In the genomic region with DNA sequence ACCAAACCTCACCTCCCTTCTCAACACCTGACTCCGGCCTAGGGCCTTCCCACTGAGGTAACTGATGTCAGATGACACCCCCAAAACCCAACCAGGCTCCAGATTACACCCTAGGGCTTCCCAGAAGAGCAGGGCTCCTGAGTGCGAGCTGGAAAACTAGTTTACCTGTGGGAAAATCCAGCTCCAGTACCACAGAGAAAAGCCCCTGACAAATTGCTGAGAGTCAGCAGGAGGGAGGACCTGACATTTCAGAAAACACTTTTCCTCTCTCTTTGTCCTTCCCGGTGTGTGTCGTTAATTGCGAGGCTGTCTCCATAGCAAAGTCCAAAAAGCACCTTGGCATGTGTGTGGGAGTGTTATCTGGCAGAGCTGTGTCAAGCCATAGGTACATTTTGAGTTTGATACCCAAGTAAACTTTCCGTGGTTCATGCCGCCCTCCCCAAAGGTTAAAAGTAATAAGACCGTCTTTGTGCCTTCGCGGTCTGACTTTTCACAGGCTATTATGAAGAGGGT, we compare ENCODE assay signal across 1 cellular context.
A peak's percentile ranks its signal among the peaks of the same experiment; 100 is the strongest.
TF ChIP-seq lines count a peak whose summit lies in the region.

No MANE protein-coding gene starts in this region.

TF ChIP-seq in HepG2, 621 proteins besides CTCF, POLR2A, EP300 and RAD21 (continued from another document and continues in another):
- TF ChIP-seq, protein P1, sequence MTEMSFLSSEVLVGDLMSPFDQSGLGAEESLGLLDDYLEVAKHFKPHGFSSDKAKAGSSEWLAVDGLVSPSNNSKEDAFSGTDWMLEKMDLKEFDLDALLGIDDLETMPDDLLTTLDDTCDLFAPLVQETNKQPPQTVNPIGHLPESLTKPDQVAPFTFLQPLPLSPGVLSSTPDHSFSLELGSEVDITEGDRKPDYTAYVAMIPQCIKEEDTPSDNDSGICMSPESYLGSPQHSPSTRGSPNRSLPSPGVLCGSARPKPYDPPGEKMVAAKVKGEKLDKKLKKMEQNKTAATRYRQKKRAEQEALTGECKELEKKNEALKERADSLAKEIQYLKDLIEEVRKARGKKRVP (CRISPR knock-in tag; IDR thresholded peaks at IDR 0.05), result no peak
- TF ChIP-seq, protein P2, sequence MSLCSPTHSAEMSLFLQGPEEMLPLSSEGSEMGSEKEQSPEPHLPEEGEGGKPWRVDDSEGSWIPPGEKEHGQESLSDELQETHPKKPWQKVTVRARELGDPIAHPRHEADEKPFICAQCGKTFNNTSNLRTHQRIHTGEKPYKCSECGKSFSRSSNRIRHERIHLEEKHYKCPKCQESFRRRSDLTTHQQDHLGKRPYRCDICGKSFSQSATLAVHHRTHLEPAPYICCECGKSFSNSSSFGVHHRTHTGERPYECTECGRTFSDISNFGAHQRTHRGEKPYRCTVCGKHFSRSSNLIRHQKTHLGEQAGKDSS (CRISPR knock-in tag; IDR thresholded peaks at IDR 0.05; ENCODE audit: borderline replicate concordance, low read depth), result no peak
- no peak for TF ChIP-seq FOXJ3 (CRISPR knock-in tag; IDR thresholded peaks at IDR 0.05; ENCODE audit: borderline replicate concordance)
- no peak for TF ChIP-seq BRCA1 (CRISPR knock-in tag; IDR thresholded peaks at IDR 0.05)
- no peak for TF ChIP-seq ZNF737 (CRISPR knock-in tag; IDR thresholded peaks at IDR 0.05; ENCODE audit: borderline replicate concordance)
- TF ChIP-seq ISL2 (CRISPR knock-in tag; IDR thresholded peaks at IDR 0.05), result no peak
- TF ChIP-seq ZNF570 (CRISPR knock-in tag; IDR thresholded peaks at IDR 0.05; ENCODE audit: borderline replicate concordance), result no peak
- no peak for TF ChIP-seq HOXA9 (CRISPR knock-in tag; IDR thresholded peaks at IDR 0.05; ENCODE audit: borderline replicate concordance)
- no peak for TF ChIP-seq CBX2 (IDR thresholded peaks at IDR 0.05; ENCODE audit: low read depth, low read length)
- no peak for TF ChIP-seq CBX2 (CRISPR knock-in tag; IDR thresholded peaks at IDR 0.05; ENCODE audit: low read depth)
- TF ChIP-seq ZNF12 (CRISPR knock-in tag; IDR thresholded peaks at IDR 0.05), result no peak
- TF ChIP-seq, protein P3, sequence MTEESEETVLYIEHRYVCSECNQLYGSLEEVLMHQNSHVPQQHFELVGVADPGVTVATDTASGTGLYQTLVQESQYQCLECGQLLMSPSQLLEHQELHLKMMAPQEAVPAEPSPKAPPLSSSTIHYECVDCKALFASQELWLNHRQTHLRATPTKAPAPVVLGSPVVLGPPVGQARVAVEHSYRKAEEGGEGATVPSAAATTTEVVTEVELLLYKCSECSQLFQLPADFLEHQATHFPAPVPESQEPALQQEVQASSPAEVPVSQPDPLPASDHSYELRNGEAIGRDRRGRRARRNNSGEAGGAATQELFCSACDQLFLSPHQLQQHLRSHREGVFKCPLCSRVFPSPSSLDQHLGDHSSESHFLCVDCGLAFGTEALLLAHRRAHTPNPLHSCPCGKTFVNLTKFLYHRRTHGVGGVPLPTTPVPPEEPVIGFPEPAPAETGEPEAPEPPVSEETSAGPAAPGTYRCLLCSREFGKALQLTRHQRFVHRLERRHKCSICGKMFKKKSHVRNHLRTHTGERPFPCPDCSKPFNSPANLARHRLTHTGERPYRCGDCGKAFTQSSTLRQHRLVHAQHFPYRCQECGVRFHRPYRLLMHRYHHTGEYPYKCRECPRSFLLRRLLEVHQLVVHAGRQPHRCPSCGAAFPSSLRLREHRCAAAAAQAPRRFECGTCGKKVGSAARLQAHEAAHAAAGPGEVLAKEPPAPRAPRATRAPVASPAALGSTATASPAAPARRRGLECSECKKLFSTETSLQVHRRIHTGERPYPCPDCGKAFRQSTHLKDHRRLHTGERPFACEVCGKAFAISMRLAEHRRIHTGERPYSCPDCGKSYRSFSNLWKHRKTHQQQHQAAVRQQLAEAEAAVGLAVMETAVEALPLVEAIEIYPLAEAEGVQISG (CRISPR knock-in tag; IDR thresholded peaks at IDR 0.05), result no peak
- no peak for TF ChIP-seq GTF2F1 (IDR thresholded peaks at IDR 0.05; ENCODE audit: low read length)
- no peak for TF ChIP-seq ZNF569 (CRISPR knock-in tag; IDR thresholded peaks at IDR 0.05; ENCODE audit: borderline replicate concordance)
- TF ChIP-seq, protein P4, sequence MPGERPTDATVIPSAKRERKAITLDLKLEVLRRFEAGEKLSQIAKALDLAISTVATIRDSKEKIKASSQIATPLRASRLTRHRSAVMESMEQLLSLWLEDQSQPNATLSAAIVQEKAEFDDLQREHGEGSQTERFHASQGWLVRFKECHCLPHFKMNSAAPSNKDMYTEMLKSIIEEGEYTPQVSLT (CRISPR knock-in tag; IDR thresholded peaks at IDR 0.05; ENCODE audit: borderline replicate concordance, low read depth), result no peak
- TF ChIP-seq, protein P5, sequence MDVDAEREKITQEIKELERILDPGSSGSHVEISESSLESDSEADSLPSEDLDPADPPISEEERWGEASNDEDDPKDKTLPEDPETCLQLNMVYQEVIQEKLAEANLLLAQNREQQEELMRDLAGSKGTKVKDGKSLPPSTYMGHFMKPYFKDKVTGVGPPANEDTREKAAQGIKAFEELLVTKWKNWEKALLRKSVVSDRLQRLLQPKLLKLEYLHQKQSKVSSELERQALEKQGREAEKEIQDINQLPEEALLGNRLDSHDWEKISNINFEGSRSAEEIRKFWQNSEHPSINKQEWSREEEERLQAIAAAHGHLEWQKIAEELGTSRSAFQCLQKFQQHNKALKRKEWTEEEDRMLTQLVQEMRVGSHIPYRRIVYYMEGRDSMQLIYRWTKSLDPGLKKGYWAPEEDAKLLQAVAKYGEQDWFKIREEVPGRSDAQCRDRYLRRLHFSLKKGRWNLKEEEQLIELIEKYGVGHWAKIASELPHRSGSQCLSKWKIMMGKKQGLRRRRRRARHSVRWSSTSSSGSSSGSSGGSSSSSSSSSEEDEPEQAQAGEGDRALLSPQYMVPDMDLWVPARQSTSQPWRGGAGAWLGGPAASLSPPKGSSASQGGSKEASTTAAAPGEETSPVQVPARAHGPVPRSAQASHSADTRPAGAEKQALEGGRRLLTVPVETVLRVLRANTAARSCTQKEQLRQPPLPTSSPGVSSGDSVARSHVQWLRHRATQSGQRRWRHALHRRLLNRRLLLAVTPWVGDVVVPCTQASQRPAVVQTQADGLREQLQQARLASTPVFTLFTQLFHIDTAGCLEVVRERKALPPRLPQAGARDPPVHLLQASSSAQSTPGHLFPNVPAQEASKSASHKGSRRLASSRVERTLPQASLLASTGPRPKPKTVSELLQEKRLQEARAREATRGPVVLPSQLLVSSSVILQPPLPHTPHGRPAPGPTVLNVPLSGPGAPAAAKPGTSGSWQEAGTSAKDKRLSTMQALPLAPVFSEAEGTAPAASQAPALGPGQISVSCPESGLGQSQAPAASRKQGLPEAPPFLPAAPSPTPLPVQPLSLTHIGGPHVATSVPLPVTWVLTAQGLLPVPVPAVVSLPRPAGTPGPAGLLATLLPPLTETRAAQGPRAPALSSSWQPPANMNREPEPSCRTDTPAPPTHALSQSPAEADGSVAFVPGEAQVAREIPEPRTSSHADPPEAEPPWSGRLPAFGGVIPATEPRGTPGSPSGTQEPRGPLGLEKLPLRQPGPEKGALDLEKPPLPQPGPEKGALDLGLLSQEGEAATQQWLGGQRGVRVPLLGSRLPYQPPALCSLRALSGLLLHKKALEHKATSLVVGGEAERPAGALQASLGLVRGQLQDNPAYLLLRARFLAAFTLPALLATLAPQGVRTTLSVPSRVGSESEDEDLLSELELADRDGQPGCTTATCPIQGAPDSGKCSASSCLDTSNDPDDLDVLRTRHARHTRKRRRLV (CRISPR knock-in tag; IDR thresholded peaks at IDR 0.05), result peak; percentile 18; the same call in 1 of the 2 replicates
- TF ChIP-seq HNF4G (IDR thresholded peaks at IDR 0.05; ENCODE audit: borderline replicate concordance, low read depth, low read length), result peak; percentile 43; the same call in 1 of the 2 replicates
- TF ChIP-seq HNF4G (CRISPR knock-in tag; IDR thresholded peaks at IDR 0.05; ENCODE audit: borderline replicate concordance, low read depth), result no peak
- TF ChIP-seq ZKSCAN8 (CRISPR knock-in tag; IDR thresholded peaks at IDR 0.05; ENCODE audit: borderline replicate concordance), result no peak
- TF ChIP-seq, protein P6, sequence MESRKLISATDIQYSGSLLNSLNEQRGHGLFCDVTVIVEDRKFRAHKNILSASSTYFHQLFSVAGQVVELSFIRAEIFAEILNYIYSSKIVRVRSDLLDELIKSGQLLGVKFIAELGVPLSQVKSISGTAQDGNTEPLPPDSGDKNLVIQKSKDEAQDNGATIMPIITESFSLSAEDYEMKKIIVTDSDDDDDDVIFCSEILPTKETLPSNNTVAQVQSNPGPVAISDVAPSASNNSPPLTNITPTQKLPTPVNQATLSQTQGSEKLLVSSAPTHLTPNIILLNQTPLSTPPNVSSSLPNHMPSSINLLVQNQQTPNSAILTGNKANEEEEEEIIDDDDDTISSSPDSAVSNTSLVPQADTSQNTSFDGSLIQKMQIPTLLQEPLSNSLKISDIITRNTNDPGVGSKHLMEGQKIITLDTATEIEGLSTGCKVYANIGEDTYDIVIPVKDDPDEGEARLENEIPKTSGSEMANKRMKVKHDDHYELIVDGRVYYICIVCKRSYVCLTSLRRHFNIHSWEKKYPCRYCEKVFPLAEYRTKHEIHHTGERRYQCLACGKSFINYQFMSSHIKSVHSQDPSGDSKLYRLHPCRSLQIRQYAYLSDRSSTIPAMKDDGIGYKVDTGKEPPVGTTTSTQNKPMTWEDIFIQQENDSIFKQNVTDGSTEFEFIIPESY (CRISPR knock-in tag; IDR thresholded peaks at IDR 0.05), result peak; percentile 50; the same call in 1 of the 2 replicates
- TF ChIP-seq, protein P7, sequence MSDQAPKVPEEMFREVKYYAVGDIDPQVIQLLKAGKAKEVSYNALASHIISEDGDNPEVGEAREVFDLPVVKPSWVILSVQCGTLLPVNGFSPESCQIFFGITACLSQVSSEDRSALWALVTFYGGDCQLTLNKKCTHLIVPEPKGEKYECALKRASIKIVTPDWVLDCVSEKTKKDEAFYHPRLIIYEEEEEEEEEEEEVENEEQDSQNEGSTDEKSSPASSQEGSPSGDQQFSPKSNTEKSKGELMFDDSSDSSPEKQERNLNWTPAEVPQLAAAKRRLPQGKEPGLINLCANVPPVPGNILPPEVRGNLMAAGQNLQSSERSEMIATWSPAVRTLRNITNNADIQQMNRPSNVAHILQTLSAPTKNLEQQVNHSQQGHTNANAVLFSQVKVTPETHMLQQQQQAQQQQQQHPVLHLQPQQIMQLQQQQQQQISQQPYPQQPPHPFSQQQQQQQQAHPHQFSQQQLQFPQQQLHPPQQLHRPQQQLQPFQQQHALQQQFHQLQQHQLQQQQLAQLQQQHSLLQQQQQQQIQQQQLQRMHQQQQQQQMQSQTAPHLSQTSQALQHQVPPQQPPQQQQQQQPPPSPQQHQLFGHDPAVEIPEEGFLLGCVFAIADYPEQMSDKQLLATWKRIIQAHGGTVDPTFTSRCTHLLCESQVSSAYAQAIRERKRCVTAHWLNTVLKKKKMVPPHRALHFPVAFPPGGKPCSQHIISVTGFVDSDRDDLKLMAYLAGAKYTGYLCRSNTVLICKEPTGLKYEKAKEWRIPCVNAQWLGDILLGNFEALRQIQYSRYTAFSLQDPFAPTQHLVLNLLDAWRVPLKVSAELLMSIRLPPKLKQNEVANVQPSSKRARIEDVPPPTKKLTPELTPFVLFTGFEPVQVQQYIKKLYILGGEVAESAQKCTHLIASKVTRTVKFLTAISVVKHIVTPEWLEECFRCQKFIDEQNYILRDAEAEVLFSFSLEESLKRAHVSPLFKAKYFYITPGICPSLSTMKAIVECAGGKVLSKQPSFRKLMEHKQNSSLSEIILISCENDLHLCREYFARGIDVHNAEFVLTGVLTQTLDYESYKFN (CRISPR knock-in tag; conservative IDR thresholded peaks at IDR 0.05), result peak; percentile 52
- TF ChIP-seq, protein P8, sequence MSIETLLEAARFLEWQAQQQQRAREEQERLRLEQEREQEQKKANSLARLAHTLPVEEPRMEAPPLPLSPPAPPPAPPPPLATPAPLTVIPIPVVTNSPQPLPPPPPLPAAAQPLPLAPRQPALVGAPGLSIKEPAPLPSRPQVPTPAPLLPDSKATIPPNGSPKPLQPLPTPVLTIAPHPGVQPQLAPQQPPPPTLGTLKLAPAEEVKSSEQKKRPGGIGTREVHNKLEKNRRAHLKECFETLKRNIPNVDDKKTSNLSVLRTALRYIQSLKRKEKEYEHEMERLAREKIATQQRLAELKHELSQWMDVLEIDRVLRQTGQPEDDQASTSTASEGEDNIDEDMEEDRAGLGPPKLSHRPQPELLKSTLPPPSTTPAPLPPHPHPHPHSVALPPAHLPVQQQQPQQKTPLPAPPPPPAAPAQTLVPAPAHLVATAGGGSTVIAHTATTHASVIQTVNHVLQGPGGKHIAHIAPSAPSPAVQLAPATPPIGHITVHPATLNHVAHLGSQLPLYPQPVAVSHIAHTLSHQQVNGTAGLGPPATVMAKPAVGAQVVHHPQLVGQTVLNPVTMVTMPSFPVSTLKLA (IDR thresholded peaks at IDR 0.05), result no peak
- no peak for TF ChIP-seq PAX8 (CRISPR knock-in tag; IDR thresholded peaks at IDR 0.05; ENCODE audit: borderline replicate concordance)
- TF ChIP-seq SAFB2 (CRISPR knock-in tag; IDR thresholded peaks at IDR 0.05; ENCODE audit: borderline replicate concordance, low read depth), result no peak
- no peak for TF ChIP-seq SALL2 (CRISPR knock-in tag; IDR thresholded peaks at IDR 0.05)
- TF ChIP-seq ZNF792 (CRISPR knock-in tag; IDR thresholded peaks at IDR 0.05), result no peak
- TF ChIP-seq MAF1 (CRISPR knock-in tag; IDR thresholded peaks at IDR 0.05; ENCODE audit: borderline replicate concordance), result no peak
- TF ChIP-seq, protein P9, sequence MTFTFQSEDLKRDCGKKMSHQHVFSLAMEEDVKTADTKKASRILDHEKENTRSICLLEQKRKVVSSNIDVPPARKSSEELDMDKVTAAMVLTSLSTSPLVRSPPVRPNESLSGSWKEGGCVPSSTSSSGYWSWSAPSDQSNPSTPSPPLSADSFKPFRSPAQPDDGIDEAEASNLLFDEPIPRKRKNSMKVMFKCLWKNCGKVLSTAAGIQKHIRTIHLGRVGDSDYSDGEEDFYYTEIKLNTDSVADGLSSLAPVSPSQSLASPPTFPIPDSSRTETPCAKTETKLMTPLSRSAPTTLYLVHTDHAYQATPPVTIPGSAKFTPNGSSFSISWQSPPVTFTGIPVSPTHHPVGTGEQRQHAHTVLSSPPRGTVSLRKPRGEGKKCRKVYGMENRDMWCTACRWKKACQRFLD (CRISPR knock-in tag; IDR thresholded peaks at IDR 0.05; ENCODE audit: borderline replicate concordance), result no peak
- TF ChIP-seq ZNF672 (CRISPR knock-in tag; IDR thresholded peaks at IDR 0.05), result no peak
- TF ChIP-seq HDAC2 (CRISPR knock-in tag; IDR thresholded peaks at IDR 0.05), result peak; percentile 29; the same call in 1 of the 2 replicates
- TF ChIP-seq ZBTB38 (CRISPR knock-in tag; IDR thresholded peaks at IDR 0.05), result peak; percentile 43; the same call in 1 of the 2 replicates
- TF ChIP-seq, protein P10, sequence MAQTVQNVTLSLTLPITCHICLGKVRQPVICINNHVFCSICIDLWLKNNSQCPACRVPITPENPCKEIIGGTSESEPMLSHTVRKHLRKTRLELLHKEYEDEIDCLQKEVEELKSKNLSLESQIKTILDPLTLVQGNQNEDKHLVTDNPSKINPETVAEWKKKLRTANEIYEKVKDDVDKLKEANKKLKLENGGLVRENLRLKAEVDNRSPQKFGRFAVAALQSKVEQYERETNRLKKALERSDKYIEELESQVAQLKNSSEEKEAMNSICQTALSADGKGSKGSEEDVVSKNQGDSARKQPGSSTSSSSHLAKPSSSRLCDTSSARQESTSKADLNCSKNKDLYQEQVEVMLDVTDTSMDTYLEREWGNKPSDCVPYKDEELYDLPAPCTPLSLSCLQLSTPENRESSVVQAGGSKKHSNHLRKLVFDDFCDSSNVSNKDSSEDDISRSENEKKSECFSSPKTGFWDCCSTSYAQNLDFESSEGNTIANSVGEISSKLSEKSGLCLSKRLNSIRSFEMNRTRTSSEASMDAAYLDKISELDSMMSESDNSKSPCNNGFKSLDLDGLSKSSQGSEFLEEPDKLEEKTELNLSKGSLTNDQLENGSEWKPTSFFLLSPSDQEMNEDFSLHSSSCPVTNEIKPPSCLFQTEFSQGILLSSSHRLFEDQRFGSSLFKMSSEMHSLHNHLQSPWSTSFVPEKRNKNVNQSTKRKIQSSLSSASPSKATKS (CRISPR knock-in tag; IDR thresholded peaks at IDR 0.05), result no peak
- peak; percentile 21 for TF ChIP-seq ASH2L (IDR thresholded peaks at IDR 0.05; ENCODE audit: insufficient read length, low read depth, low read length)
